ENCODE assay signal across 9 cellular contexts in genomic region chr16:11613381-11614303, GRCh38. TPM values are rescaled to one million over a fixed set of nuclear protein-coding genes. Genes with fewer than 3 reads are reported as not detected.
DNase-seq lines count a peak whose midpoint lies in the region; ATAC-seq and TF ChIP-seq lines count a peak whose summit lies in the region.
"Had no signal": no experiment of that assay in that cellular context is flagged by ENCODE, and none has a peak within 500 bp of the region (broad histone marks: within the 10 kb centered on the region; RNA-seq: fewer than 3 reads in every experiment).

No MANE protein-coding gene starts in this region.

- H3K9me3 ChIP-seq in PC-3 (ENCODE audit: low read length), result no peaks in the 10 kb centered on the region

- no peaks in the 10 kb centered on the region for H3K4me1 ChIP-seq in PC-3 (ENCODE audit: insufficient read depth, low read length)

- H4K20me1 ChIP-seq in PC-3 (ENCODE audit: low read length), result no peaks in the 10 kb centered on the region

- H3K79me2 ChIP-seq in PC-3 (ENCODE audit: low read length), result no peaks in the 10 kb centered on the region

- H3K9me3 Mint-ChIP-seq in stimulated activated naive CD8-positive, alpha-beta T cell treated with anti-CD3 and anti-CD28 coated beads, Interleukin-15, Interleukin-2, amounts not matched to agents 100 ng/mL and 50 ng/mL, for 24 hours, result no peaks in the 10 kb centered on the region
- H3K9me3 Mint-ChIP-seq in activated CD4-positive, alpha-beta T cell treated with anti-CD3 and anti-CD28 coated beads, Interleukin-2, amount 10 ng/mL, durations not matched to agents 24 days and 14 days, result no peaks in the 10 kb centered on the region

- no peak overlapping the region for H3K4me3 ChIP-seq in PC-3 (ENCODE audit: low read length)

- no TSS peak for BruUV-seq in PC-3 (replicated peaks; lab: Mats Ljungman, UMichigan)

- H3F3A ChIP-seq in PC-3 (ENCODE audit: low read length, unreplicated experiment), result no peaks in the 10 kb centered on the region

- no peak overlapping the region for H2AFZ ChIP-seq in PC-3 (ENCODE audit: low read length)

- peak overlapping the region; percentile 27 for H3K27ac Mint-ChIP-seq in stimulated activated naive CD8-positive, alpha-beta T cell treated with anti-CD3 and anti-CD28 coated beads, Interleukin-15, Interleukin-2, amounts not matched to agents 100 ng/mL and 50 ng/mL, for 24 hours
- no peak overlapping the region for H3K27ac Mint-ChIP-seq in activated CD4-positive, alpha-beta T cell treated with anti-CD3 and anti-CD28 coated beads, Interleukin-2, amount 10 ng/mL, durations not matched to agents 24 days and 14 days

- peak; percentile 20 for DNase-seq in activated CD4-positive, alpha-beta T cell treated with anti-CD3 and anti-CD28 coated beads for 48 hours
- DNase-seq in activated CD4-positive, alpha-beta T cell treated with anti-CD3 and anti-CD28 coated beads for 1 hour, result no peak
- DNase-seq in PC-3 (peak; percentile 4), Right ventricle myocardium inferior (ENCODE audit: missing footprints) (peak; percentile 92)
- DNase-seq in activated CD4-positive, alpha-beta T cell treated with anti-CD3 and anti-CD28 coated beads, Interleukin-2, amount 10 ng/mL, durations not matched to agents 24 days and 14 days, result no peak

- ATAC-seq in PC-3 (no peak), Right ventricle myocardium inferior (peak; percentile 69), HG03039 (IDR thresholded peaks at IDR 0.05; ENCODE audit: unreplicated experiment) (no peak), HG02678 (IDR thresholded peaks at IDR 0.05; ENCODE audit: unreplicated experiment) (no peak)
- ATAC-seq: Panc1 had no signal

- no peaks in the 10 kb centered on the region for H3K36me3 ChIP-seq in PC-3 (ENCODE audit: low read depth, low read length)

- H3K4me3 Mint-ChIP-seq in stimulated activated naive CD8-positive, alpha-beta T cell treated with anti-CD3 and anti-CD28 coated beads, Interleukin-15, Interleukin-2, amounts not matched to agents 100 ng/mL and 50 ng/mL, for 24 hours, result peak overlapping the region; percentile 11
- H3K4me3 Mint-ChIP-seq in activated CD4-positive, alpha-beta T cell treated with anti-CD3 and anti-CD28 coated beads, Interleukin-2, amount 10 ng/mL, durations not matched to agents 24 days and 14 days, result no peak overlapping the region

- CTCF ChIA-PET in PC-3 (lab: Charles Lee), result no interaction called here

- no peak overlapping the region for H3K27ac ChIP-seq in PC-3 (ENCODE audit: low read length)

- H3K9ac ChIP-seq in PC-3 (ENCODE audit: low read length), result no peak overlapping the region

- no peaks in the 10 kb centered on the region for H3K27me3 ChIP-seq in PC-3 (ENCODE audit: low read length)

- peaks cover 66% of the 10 kb centered on the region for H3K4me1 Mint-ChIP-seq in stimulated activated naive CD8-positive, alpha-beta T cell treated with anti-CD3 and anti-CD28 coated beads, Interleukin-15, Interleukin-2, amounts not matched to agents 100 ng/mL and 50 ng/mL, for 24 hours (ENCODE audit: low read depth)
- H3K4me1 Mint-ChIP-seq in activated CD4-positive, alpha-beta T cell treated with anti-CD3 and anti-CD28 coated beads, Interleukin-2, amount 10 ng/mL, durations not matched to agents 24 days and 14 days, result peaks cover 7% of the 10 kb centered on the region

- no peak overlapping the region for H3K4me2 ChIP-seq in PC-3 (ENCODE audit: low read length)

- no peaks in the 10 kb centered on the region for H3K27me3 Mint-ChIP-seq in stimulated activated naive CD8-positive, alpha-beta T cell treated with anti-CD3 and anti-CD28 coated beads, Interleukin-15, Interleukin-2, amounts not matched to agents 100 ng/mL and 50 ng/mL, for 24 hours
- H3K27me3 Mint-ChIP-seq in activated CD4-positive, alpha-beta T cell treated with anti-CD3 and anti-CD28 coated beads, Interleukin-2, amount 10 ng/mL, durations not matched to agents 24 days and 14 days, result peaks cover 5% of the 10 kb centered on the region

- TF ChIP-seq CTCF in PC-3 (conservative IDR thresholded peaks at IDR 0.05; ENCODE audit: low read depth, low read length), result no peak

- intact Hi-C loops in PC-3 (cut with micrococcal nuclease) (no loop called here), Right ventricle myocardium inferior (cut with DNase I) (no loop called here)
- intact Hi-C loops in activated CD4-positive, alpha-beta T cell treated with anti-CD3 and anti-CD28 coated beads, Interleukin-2, amount 10 ng/mL, durations not matched to agents 24 days and 14 days (cut with micrococcal nuclease), result no loop called here

- POLR2A ChIA-PET in PC-3 (lab: Charles Lee; ENCODE audit: unreplicated experiment), result no interaction called here

- H3K9me2 ChIP-seq in PC-3 (replicated peaks; ENCODE audit: low read length), result no peaks in the 10 kb centered on the region

- H3K36me3 Mint-ChIP-seq in stimulated activated naive CD8-positive, alpha-beta T cell treated with anti-CD3 and anti-CD28 coated beads, Interleukin-15, Interleukin-2, amounts not matched to agents 100 ng/mL and 50 ng/mL, for 24 hours (ENCODE audit: low read depth), result no peaks in the 10 kb centered on the region
- H3K36me3 Mint-ChIP-seq in activated CD4-positive, alpha-beta T cell treated with anti-CD3 and anti-CD28 coated beads, Interleukin-2, amount 10 ng/mL, durations not matched to agents 24 days and 14 days (ENCODE audit: low read depth), result no peaks in the 10 kb centered on the region

RNA-seq across cellular contexts. Expression of gene LITAF, which starts 26.9 kb away (rescaled TPM):
- total RNA-seq in PC-3 (2014; rRNA removed), result 12.8 and 13.1 TPM in 2 replicates
- total RNA-seq in Right ventricle myocardium inferior, result 78.4 TPM
- total RNA-seq in activated CD4-positive, alpha-beta T cell treated with anti-CD3 and anti-CD28 coated beads, Interleukin-2, amount 10 ng/mL, durations not matched to agents 24 days and 14 days, result 163 and 170 TPM in 2 replicates

RNA-seq across cellular contexts. Expression of gene SNN, which starts 54.6 kb away (rescaled TPM):
- total RNA-seq in PC-3 (2014; rRNA removed) (4.3 and 5.4 TPM in 2 replicates), Right ventricle myocardium inferior (27.7 TPM)
- 8.3 and 9.1 TPM in 2 replicates for total RNA-seq in activated CD4-positive, alpha-beta T cell treated with anti-CD3 and anti-CD28 coated beads, Interleukin-2, amount 10 ng/mL, durations not matched to agents 24 days and 14 days

Comparison
In these comparisons a context has a peak if more than half of its experiments do, and no peak if none do; other contexts are left out.
1. DNase-seq: peak in activated CD4-positive, alpha-beta T cell treated with anti-CD3 and anti-CD28 coated beads for 48 hours (single experiment), PC-3 (single experiment) and Right ventricle myocardium inferior (single experiment); none in activated CD4-positive, alpha-beta T cell treated with anti-CD3 and anti-CD28 coated beads for 1 hour (single experiment) and activated CD4-positive, alpha-beta T cell treated with anti-CD3 and anti-CD28 coated beads, Interleukin-2, amount 10 ng/mL, durations not matched to agents 24 days and 14 days (single experiment).